8 cellular contexts compared by ENCODE assay signal in genomic region chr20:462199-462991, GRCh38. TPM values are rescaled to one million over a fixed set of nuclear protein-coding genes. Genes with fewer than 3 reads are reported as not detected.
A peak's percentile ranks its signal among the peaks of the same experiment; 100 is the strongest.
DNase-seq lines count a peak whose midpoint lies in the region; ATAC-seq and TF ChIP-seq lines count a peak whose summit lies in the region.

Gene TBC1D20, minus strand, starts transcription at chr20:462533. Its CDS starts 128 bp downstream, at chr20:462405.

- WGBS in gastroesophageal sphincter (ENCODE audit: low coverage in 1 of 2), 2 donors: 1 to 2% methylated on average over 6 to 19 of the region's 80 CpGs

- H3K4me3 Mint-ChIP-seq in HFFc6: peak within 1 kb of the TSS; percentile 98

- peaks cover 2% of the 10 kb centered on the region for H3K36me3 Mint-ChIP-seq in HFFc6 (ENCODE audit: low read depth)

- H3K27me3 ChIP-seq in SJSA1 (replicated peaks) (peaks cover 3% of the 10 kb centered on the region; the same call in 1 of the 2 replicates), gastroesophageal sphincter (peaks cover 3% of the 10 kb centered on the region), neutrophil (no peaks in the 10 kb centered on the region)

- TF ChIP-seq CTCF in HFFc6 (IDR thresholded peaks at IDR 0.05): peak; percentile 32; the same call in 1 of the 2 replicates
- TF ChIP-seq CTCF in gastroesophageal sphincter (IDR thresholded peaks at IDR 0.05): peak in 3 of 4 experiments; percentile 12 to 39 (median 32)
- peak; percentile 38 for TF ChIP-seq CTCF in neutrophil (IDR thresholded peaks at IDR 0.05)

- H3K9me3 ChIP-seq in SJSA1 (replicated peaks) (no peaks in the 10 kb centered on the region), gastroesophageal sphincter (no peaks in the 10 kb centered on the region), neutrophil (no peaks in the 10 kb centered on the region)

- H3K4me1 ChIP-seq in SJSA1 (replicated peaks) (peaks cover 12% of the 10 kb centered on the region), gastroesophageal sphincter (peaks cover 0 to 47% (median 10%) of the 10 kb centered on the region in 3 donors), neutrophil (ENCODE audit: control insufficient read depth in 1 of 2, insufficient read depth in 1 of 2, low read depth in 1 of 2, low read length in 1 of 2) (peaks cover 25 to 27% of the 10 kb centered on the region in 2 experiments)

- no peak for TF ChIP-seq EP300 in gastroesophageal sphincter (IDR thresholded peaks at IDR 0.05)

- H3K27ac Mint-ChIP-seq in HFFc6: peak within 1 kb of the TSS; percentile 97

- peaks cover 3% of the 10 kb centered on the region; the same call in 1 of the 2 replicates for H3K9me3 Mint-ChIP-seq in HFFc6

- peaks cover 34% of the 10 kb centered on the region for H3K4me1 Mint-ChIP-seq in HFFc6 (ENCODE audit: low read depth)

- peaks cover 8% of the 10 kb centered on the region for H3K27me3 Mint-ChIP-seq in HFFc6 (ENCODE audit: insufficient read depth)

- TF ChIP-seq POLR2A in gastroesophageal sphincter (IDR thresholded peaks at IDR 0.05): peak; percentile 76 to 84

- peaks cover 6% of the 10 kb centered on the region for H3K36me3 ChIP-seq in SJSA1
- H3K36me3 ChIP-seq in gastroesophageal sphincter: no peaks in the 10 kb centered on the region
- H3K36me3 ChIP-seq in neutrophil: no peaks in the 10 kb centered on the region

- ATAC-seq in gastroesophageal sphincter: peak; percentile 99

- H3K27ac ChIP-seq in SJSA1: peak within 1 kb of the TSS; percentile 50
- peak within 1 kb of the TSS; percentile 25 to 98 (median 96) for H3K27ac ChIP-seq in gastroesophageal sphincter
- H3K27ac ChIP-seq in neutrophil: peak within 1 kb of the TSS; percentile 91
- H3K27ac ChIP-seq in substantia nigra (ENCODE audit: low read depth, low read length, poor library complexity, severe bottlenecking): peak within 1 kb of the TSS; percentile 71

- H3K4me3 ChIP-seq in GM08714 (ENCODE audit: low read length) (peak within 1 kb of the TSS; percentile 81), SJSA1 (peak within 1 kb of the TSS; percentile 97), gastroesophageal sphincter (peak within 1 kb of the TSS; percentile 37 to 89), neutrophil (ENCODE audit: low read depth in 1 of 2, low read length in 1 of 2) (peak within 1 kb of the TSS; percentile 71 to 84)

- DNase-seq in HFFc6 (peak; percentile 72), MV-4-11 (lab: John Stamatoyannopoulos, UW) (peak; percentile 77), SJSA1 (ENCODE audit: low read depth in 1 of 2, low spot score in 2 of 2) (peak; percentile 70 to 81), substantia nigra (lab: John Stamatoyannopoulos, UW) (peak; percentile 24 to 90 (median 74))
- DNase-seq in activated naive CD4-positive, alpha-beta T cell (lab: John Stamatoyannopoulos, UW): peak; percentile 52 to 84 (median 60)

RNA-seq across cellular contexts. Expression of gene TBC1D20, which starts in this region (rescaled TPM):
- total RNA-seq in HFFc6 (2021; fragmentation: NEBNext Ultra II Directional; extraction: Animal tissue kit (Norgen Biotek cat#: 25700)): 10 to 100 TPM; 36.7 to 47.0 (median 42.1) TPM
- total RNA-seq in SJSA1 (2014; rRNA removed; shearing (Covaris generic)): 19.5 and 20.1 TPM in 2 replicates
- total RNA-seq in gastroesophageal sphincter: 10 to 100 TPM; 39.6 to 51.2 (median 39.9) TPM

Comparison
In these comparisons a context has a peak if more than half of its experiments do, and no peak if none do; other contexts are left out.
1. Peak in every context shown above with its lines: DNase-seq, ATAC-seq, H3K4me3 ChIP-seq and H3K27ac ChIP-seq.